In the genomic region with DNA sequence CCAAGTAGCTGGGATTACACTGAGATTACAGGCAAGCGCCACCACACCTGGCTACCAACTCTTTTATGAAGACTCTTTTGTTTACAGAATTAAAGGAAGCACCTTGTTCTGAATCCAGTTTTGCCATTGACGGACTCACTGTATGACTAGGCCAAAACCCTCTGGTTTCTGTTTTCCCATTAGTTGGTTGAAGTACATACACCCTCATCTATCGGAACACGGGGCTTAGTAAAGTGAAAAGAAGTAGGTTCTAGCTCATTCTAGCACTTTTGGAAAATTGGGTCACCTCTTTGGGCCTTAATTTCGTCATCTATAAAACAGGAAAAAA, we compare ENCODE assay signal across 8 cellular contexts.
A peak's percentile ranks its signal among the peaks of the same experiment; 100 is the strongest.
DNase-seq lines count a peak whose midpoint lies in the region; ATAC-seq and TF ChIP-seq lines count a peak whose summit lies in the region.

No MANE protein-coding gene starts in this region.

- H4K20me1 ChIP-seq in GM23338 (replicated peaks; ENCODE audit: insufficient read depth): no peaks in the 10 kb centered on the region

- H3K4me3 Mint-ChIP-seq in GM23338: peak overlapping the region; percentile 93
- peak overlapping the region; percentile 78 to 93 (median 87) for H3K4me3 Mint-ChIP-seq in T-cell

- H3K4me3 ChIP-seq in GM23338: peak overlapping the region; percentile 88
- H3K4me3 ChIP-seq in gastroesophageal sphincter: peak overlapping the region; percentile 68 to 92
- peak overlapping the region; percentile 87 for H3K4me3 ChIP-seq in skeletal muscle satellite cell (ENCODE audit: low read length)

- H3K4me1 Mint-ChIP-seq in GM23338 (peaks cover 11% of the 10 kb centered on the region; the same call in 2 of the 3 replicates), T-cell (peaks cover 26 to 37% (median 28%) of the 10 kb centered on the region in 3 donors)

- no peak for TF ChIP-seq EP300 in gastroesophageal sphincter (IDR thresholded peaks at IDR 0.05)

- no peaks in the 10 kb centered on the region for H3K36me3 ChIP-seq in GM23338 (ENCODE audit: insufficient read depth)
- no peaks in the 10 kb centered on the region for H3K36me3 ChIP-seq in gastroesophageal sphincter
- peaks cover 3% of the 10 kb centered on the region for H3K36me3 ChIP-seq in skeletal muscle satellite cell (ENCODE audit: insufficient read depth, low read length)

- H3K9me3 ChIP-seq in gastroesophageal sphincter (no peaks in the 10 kb centered on the region), skeletal muscle satellite cell (replicated peaks; ENCODE audit: low read length) (no peaks in the 10 kb centered on the region)

- TF ChIP-seq POLR2A in gastroesophageal sphincter (IDR thresholded peaks at IDR 0.05): no peak

- CTCF ChIA-PET in T-cell (lab: Charles Lee): no interaction called here

- H3K4me1 ChIP-seq in GM23338 (ENCODE audit: insufficient read depth) (no peaks in the 10 kb centered on the region), gastroesophageal sphincter (peaks cover 0 to 23% (median 5%) of the 10 kb centered on the region in 3 donors), skeletal muscle satellite cell (ENCODE audit: control insufficient read depth, insufficient read depth, low read length) (peaks cover 5% of the 10 kb centered on the region)

- peaks cover 44% of the 10 kb centered on the region for H3K79me2 ChIP-seq in GM23338 (replicated peaks; ENCODE audit: insufficient read depth)

- H3K27ac Mint-ChIP-seq in GM23338: peak overlapping the region; percentile 94
- peak overlapping the region; percentile 93 to 95 for H3K27ac Mint-ChIP-seq in T-cell

- H3K36me3 Mint-ChIP-seq in GM23338 (ENCODE audit: low read depth): peaks cover 24% of the 10 kb centered on the region
- H3K36me3 Mint-ChIP-seq in T-cell: peaks cover 7% of the 10 kb centered on the region

- POLR2A ChIA-PET in T-cell (lab: Charles Lee): interaction anchor here in 1 of 2 donors (0.8 to 1.1 kb wide), 2 partner anchors 733 to 1666 kb away, joined by 3 read pairs; a partner anchor contains a TSS

- H3K27me3 Mint-ChIP-seq in GM23338 (ENCODE audit: insufficient read depth, low read depth, poor library complexity) (no peaks in the 10 kb centered on the region), T-cell (no peaks in the 10 kb centered on the region)

- TF ChIP-seq CTCF in GM23338 (conservative IDR thresholded peaks at IDR 0.05; ENCODE audit: low read depth in 2 of 2) (no peak), gastroesophageal sphincter (IDR thresholded peaks at IDR 0.05) (no peak)

- no peak for DNase-seq in GM23338 (ENCODE audit: low spot score)
- peak in 1 of 34 experiments; percentile 0 for DNase-seq in T-cell
- no peak for DNase-seq in activated effector memory CD4-positive, alpha-beta T cell treated with Interleukin-2 at 50 U/mL for 16 hours
- DNase-seq in NCI-H524 treated with DMSO at 0.1 percent for 48 hours (lab: John Stamatoyannopoulos, UW): no peak
- no peak for DNase-seq in CD1c-positive myeloid dendritic cell (ENCODE audit: extremely low spot score)
- DNase-seq in 8988T: no peak

- H3K9ac ChIP-seq in skeletal muscle satellite cell (ENCODE audit: low read depth, low read length): peak overlapping the region; percentile 94

- no peaks in the 10 kb centered on the region for H3F3A ChIP-seq in GM23338 (replicated peaks; ENCODE audit: low read depth)

- H3K9me2 ChIP-seq in GM23338 (ENCODE audit: insufficient read depth): no peaks in the 10 kb centered on the region

- ATAC-seq in GM23338 (no peak), T-cell (replicated peaks in 1 of 4) (no peak), gastroesophageal sphincter (no peak)

- H3K27me3 ChIP-seq in GM23338 (ENCODE audit: insufficient read depth) (no peaks in the 10 kb centered on the region), gastroesophageal sphincter (no peaks in the 10 kb centered on the region), skeletal muscle satellite cell (ENCODE audit: control insufficient read depth, insufficient read depth, low read length) (no peaks in the 10 kb centered on the region)

- H2AFZ ChIP-seq in GM23338: peak overlapping the region; percentile 90; the same call in 1 of the 2 replicates

- H3K4me2 ChIP-seq in GM23338: peak overlapping the region; percentile 85
- H3K4me2 ChIP-seq in skeletal muscle satellite cell (ENCODE audit: low read length): peak overlapping the region; percentile 85

- 71 to 93% methylated on average over 2 to 4 of the region's 5 CpGs for WGBS in gastroesophageal sphincter (ENCODE audit: low coverage in 1 of 2), 2 donors

- no peaks in the 10 kb centered on the region for H3K9me3 Mint-ChIP-seq in GM23338
- no peaks in the 10 kb centered on the region for H3K9me3 Mint-ChIP-seq in T-cell

- H3K27ac ChIP-seq in GM23338 (ENCODE audit: low read depth): peak overlapping the region; percentile 91
- H3K27ac ChIP-seq in gastroesophageal sphincter: peak overlapping the region in 3 of 4 donors; percentile 81 to 91 (median 82)

TF ChIP-seq in GM23338, 12 proteins besides CTCF, POLR2A, EP300 and RAD21 (continues in another document):
- no peak for TF ChIP-seq STAT1 (IDR thresholded peaks at IDR 0.05; ENCODE audit: unreplicated experiment)
- no peak for TF ChIP-seq JUNB (IDR thresholded peaks at IDR 0.05; ENCODE audit: unreplicated experiment)
- no peak for TF ChIP-seq CREB1 (CRISPR knock-in tag; IDR thresholded peaks at IDR 0.05; ENCODE audit: low read depth)
- TF ChIP-seq NANOG (IDR thresholded peaks at IDR 0.05; ENCODE audit: borderline replicate concordance): no peak
- TF ChIP-seq, protein P1, sequence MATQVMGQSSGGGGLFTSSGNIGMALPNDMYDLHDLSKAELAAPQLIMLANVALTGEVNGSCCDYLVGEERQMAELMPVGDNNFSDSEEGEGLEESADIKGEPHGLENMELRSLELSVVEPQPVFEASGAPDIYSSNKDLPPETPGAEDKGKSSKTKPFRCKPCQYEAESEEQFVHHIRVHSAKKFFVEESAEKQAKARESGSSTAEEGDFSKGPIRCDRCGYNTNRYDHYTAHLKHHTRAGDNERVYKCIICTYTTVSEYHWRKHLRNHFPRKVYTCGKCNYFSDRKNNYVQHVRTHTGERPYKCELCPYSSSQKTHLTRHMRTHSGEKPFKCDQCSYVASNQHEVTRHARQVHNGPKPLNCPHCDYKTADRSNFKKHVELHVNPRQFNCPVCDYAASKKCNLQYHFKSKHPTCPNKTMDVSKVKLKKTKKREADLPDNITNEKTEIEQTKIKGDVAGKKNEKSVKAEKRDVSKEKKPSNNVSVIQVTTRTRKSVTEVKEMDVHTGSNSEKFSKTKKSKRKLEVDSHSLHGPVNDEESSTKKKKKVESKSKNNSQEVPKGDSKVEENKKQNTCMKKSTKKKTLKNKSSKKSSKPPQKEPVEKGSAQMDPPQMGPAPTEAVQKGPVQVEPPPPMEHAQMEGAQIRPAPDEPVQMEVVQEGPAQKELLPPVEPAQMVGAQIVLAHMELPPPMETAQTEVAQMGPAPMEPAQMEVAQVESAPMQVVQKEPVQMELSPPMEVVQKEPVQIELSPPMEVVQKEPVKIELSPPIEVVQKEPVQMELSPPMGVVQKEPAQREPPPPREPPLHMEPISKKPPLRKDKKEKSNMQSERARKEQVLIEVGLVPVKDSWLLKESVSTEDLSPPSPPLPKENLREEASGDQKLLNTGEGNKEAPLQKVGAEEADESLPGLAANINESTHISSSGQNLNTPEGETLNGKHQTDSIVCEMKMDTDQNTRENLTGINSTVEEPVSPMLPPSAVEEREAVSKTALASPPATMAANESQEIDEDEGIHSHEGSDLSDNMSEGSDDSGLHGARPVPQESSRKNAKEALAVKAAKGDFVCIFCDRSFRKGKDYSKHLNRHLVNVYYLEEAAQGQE (IDR thresholded peaks at IDR 0.05; ENCODE audit: unreplicated experiment): no peak
- TF ChIP-seq, protein P2, sequence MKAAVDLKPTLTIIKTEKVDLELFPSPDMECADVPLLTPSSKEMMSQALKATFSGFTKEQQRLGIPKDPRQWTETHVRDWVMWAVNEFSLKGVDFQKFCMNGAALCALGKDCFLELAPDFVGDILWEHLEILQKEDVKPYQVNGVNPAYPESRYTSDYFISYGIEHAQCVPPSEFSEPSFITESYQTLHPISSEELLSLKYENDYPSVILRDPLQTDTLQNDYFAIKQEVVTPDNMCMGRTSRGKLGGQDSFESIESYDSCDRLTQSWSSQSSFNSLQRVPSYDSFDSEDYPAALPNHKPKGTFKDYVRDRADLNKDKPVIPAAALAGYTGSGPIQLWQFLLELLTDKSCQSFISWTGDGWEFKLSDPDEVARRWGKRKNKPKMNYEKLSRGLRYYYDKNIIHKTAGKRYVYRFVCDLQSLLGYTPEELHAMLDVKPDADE (IDR thresholded peaks at IDR 0.05): no peak
- TF ChIP-seq POLR2AphosphoS5 (IDR thresholded peaks at IDR 0.05; ENCODE audit: low read depth): no peak
- TF ChIP-seq ZNF331 (CRISPR knock-in tag; IDR thresholded peaks at IDR 0.05; ENCODE audit: low read depth): no peak
- no peak for TF ChIP-seq ZNF114 (CRISPR knock-in tag; IDR thresholded peaks at IDR 0.05)
